In genomic region chr1:108611984-108612383, GRCh38 we compare ENCODE assay signal across 30 cellular contexts.
"Had no signal": no experiment of that assay in that cellular context is flagged by ENCODE, and none has a peak within 500 bp of the region (broad histone marks: within the 10 kb centered on the region; RNA-seq: fewer than 3 reads in every experiment).

No MANE protein-coding gene starts in this region.

- DNase-seq: activated B cell treated with CpG ODN at 0.5 μM for 24 hours; activated CD4-positive, alpha-beta memory T cell treated with anti-CD3 and anti-CD28 coated beads, Interleukin-2, amount 10 ng/mL, durations not matched to agents 7 days and 5 days; activated CD4-positive, alpha-beta T cell treated with anti-CD3 and anti-CD28 coated beads for 36 hours; activated CD4-positive, alpha-beta T cell treated with anti-CD3 and anti-CD28 coated beads for 48 hours; activated CD4-positive, alpha-beta T cell treated with anti-CD3 and anti-CD28 coated beads, Interleukin-2, amount 10 ng/mL, durations not matched to agents 7 days and 5 days; activated CD4-positive, alpha-beta T cell treated with anti-CD3 and anti-CD28 coated beads, Interleukin-2, amount 50 U/mL, for 48 hours; activated CD4-positive, CD25-positive, alpha-beta regulatory T cell treated with anti-CD3 and anti-CD28 coated beads, Interleukin-2, amount 50 U/mL, for 72 hours; activated CD8-positive, alpha-beta memory T cell treated with anti-CD3 and anti-CD28 coated beads for 24 hours; activated CD8-positive, alpha-beta memory T cell treated with anti-CD3 and anti-CD28 coated beads, Interleukin-2, amount 10 ng/mL, durations not matched to agents 7 days and 5 days; activated CD8-positive, alpha-beta memory T cell treated with anti-CD3 and anti-CD28 coated beads, Interleukin-2, amount 50 U/mL, for 48 hours; activated CD8-positive, alpha-beta T cell treated with anti-CD3 and anti-CD28 coated beads, Interleukin-2, amount 10 ng/mL, durations not matched to agents 7 days and 5 days; activated effector memory CD4-positive, alpha-beta T cell treated with Interleukin-2 at 50 U/mL for 16 hours; activated gamma-delta T cell; activated naive CD4-positive, alpha-beta T cell treated with anti-CD3 and anti-CD28 coated beads, Interleukin-2, amount 10 ng/mL, durations not matched to agents 7 days and 5 days; activated naive CD4-positive, alpha-beta T cell treated with Interleukin-2 at 50 U/mL for 16 hours; activated naive CD8-positive, alpha-beta T cell treated with anti-CD3 and anti-CD28 coated beads, Interleukin-2, amount 10 ng/mL, durations not matched to agents 7 days and 5 days; activated naive CD8-positive, alpha-beta T cell treated with anti-CD3 and anti-CD28 coated beads, Interleukin-2, amount 50 U/mL, for 24 hours; activated T-cell treated with anti-CD3 and anti-CD28 coated beads, Interleukin-2, amount 50 U/mL, for 24 hours; activated T-cell treated with anti-CD3 and anti-CD28 coated beads, Interleukin-2, amount 50 U/mL, for 48 hours; amniotic stem cell; aorta; body of pancreas; brain microvascular endothelial cell; central memory CD4-positive, alpha-beta T cell; cerebellar nuclear complex; T-helper 1 cell; T-helper 2 cell; T-helper 9 cell had no signal

- H3K4me1 ChIP-seq: body of pancreas had no signal

- H3K4me3 ChIP-seq: body of pancreas, breast epithelium had no signal

- H3K36me3 ChIP-seq: brain microvascular endothelial cell, breast epithelium had no signal

- H3K27me3 ChIP-seq: body of pancreas, brain microvascular endothelial cell, breast epithelium had no signal

- H3K9me3 ChIP-seq: body of pancreas, breast epithelium had no signal

- H3K27ac ChIP-seq: body of pancreas, brain microvascular endothelial cell, breast epithelium, VCaP had no signal

- ATAC-seq: activated CD8-positive, alpha-beta memory T cell treated with anti-CD3 and anti-CD28 coated beads, Interleukin-2, amount 10 ng/mL, durations not matched to agents 7 days and 5 days; activated CD8-positive, alpha-beta T cell treated with anti-CD3 and anti-CD28 coated beads, Interleukin-2, amount 10 ng/mL, durations not matched to agents 7 days and 5 days; activated naive CD8-positive, alpha-beta T cell treated with anti-CD3 and anti-CD28 coated beads, Interleukin-2, amount 50 U/mL, for 24 hours; body of pancreas had no signal
